Comparison of ENCODE assay signal across 24 cellular contexts in the genomic region with DNA sequence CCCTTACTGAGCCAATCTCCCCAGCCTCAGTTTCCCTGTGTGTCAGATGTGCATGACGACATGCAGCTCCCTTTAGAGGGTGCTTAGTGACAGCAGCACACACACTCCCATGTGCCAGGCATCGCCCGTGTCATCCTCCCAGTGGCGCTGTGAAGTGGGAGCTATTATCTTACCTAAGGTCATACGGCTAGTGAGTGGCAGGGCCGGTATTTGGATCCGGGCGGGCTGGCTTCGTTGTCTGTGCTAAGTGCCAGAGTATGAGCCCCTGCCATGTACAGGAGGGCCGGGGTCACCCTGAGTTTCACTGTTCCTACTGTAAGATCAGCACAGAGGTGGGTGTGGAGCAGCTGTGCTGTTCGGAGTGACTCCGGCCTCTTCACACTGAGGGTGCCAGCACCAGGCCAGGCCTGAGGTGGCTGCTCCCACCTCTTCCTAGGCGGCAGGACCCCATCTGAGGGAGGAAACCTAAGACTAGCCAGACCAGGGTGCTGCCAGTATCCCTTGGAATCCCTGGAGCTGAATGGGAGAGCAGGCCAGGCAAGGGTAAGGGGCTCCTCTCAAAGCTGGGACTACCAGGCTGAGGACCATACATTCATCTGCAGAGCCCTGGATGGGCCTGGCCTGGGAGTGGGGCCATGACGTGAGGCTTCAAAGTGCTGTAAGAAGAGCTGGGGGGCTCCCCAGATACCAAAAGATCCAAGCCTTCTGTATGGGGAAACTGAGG. TPM values are rescaled to one million over a fixed set of nuclear protein-coding genes. Genes with fewer than 3 reads are reported as not detected.
DNase-seq lines count a peak whose midpoint lies in the region; ATAC-seq, FAIRE-seq and TF ChIP-seq lines count a peak whose summit lies in the region.
"Had no signal": no experiment of that assay in that cellular context is flagged by ENCODE, and none has a peak within 500 bp of the region (broad histone marks: within the 10 kb centered on the region; RNA-seq: fewer than 3 reads in every experiment).

No MANE protein-coding gene starts in this region.

- TF ChIP-seq RAD21 in GM12878 (IDR thresholded peaks at IDR 0.05; ENCODE audit: insufficient read depth, low read depth, low read length) = no peak

- H3K27me3 ChIP-seq in GM12878 (replicated peaks in 1 of 2; ENCODE audit: control insufficient read depth in 2 of 2, insufficient read depth in 2 of 2, low read length in 1 of 2) (no peaks in the 10 kb centered on the region), heart right ventricle (no peaks in the 10 kb centered on the region)
- H3K27me3 ChIP-seq: brain microvascular endothelial cell, Peyer's patch, SJCRH30 had no signal

- in situ Hi-C loops in GM12878 (cut with MboI) = no loop called here

- no peak for FAIRE-seq in GM12878 (lab: Jason Lieb, UNC)
- FAIRE-seq: GM12892, H54 had no signal

- H3K9ac ChIP-seq in GM12878 (ENCODE audit: control insufficient read depth, insufficient read depth, low read length) = no peak overlapping the region

- RAD21 ChIA-PET in GM12878 (lab: Charles Lee; ENCODE audit: unreplicated experiment) = no interaction called here

- CTCF ChIA-PET in GM12878 (lab: Yijun Ruan, JAX) = interaction anchor here (1.9 kb wide), 1 partner anchor 73 kb away, joined by 5 read pairs; no protein-coding TSS in a partner anchor
- CTCF ChIA-PET in activated CD4-positive, alpha-beta memory T cell treated with anti-CD3 and anti-CD28 coated beads, Interleukin-2, amount 10 ng/mL, durations not matched to agents 7 days and 5 days (lab: Charles Lee) = interaction anchor here (1.2 kb wide), 1 partner anchor 73 kb away, joined by 5 read pairs; no protein-coding TSS in a partner anchor

- no peak overlapping the region for H3K27ac ChIP-seq in GM12878 (ENCODE audit: control insufficient read depth, insufficient read depth)
- peak overlapping the region in 9 of 10 donors; percentile 12 to 71 (median 60) for H3K27ac ChIP-seq in heart right ventricle
- H3K27ac ChIP-seq: brain microvascular endothelial cell, Peyer's patch, SJCRH30, WERI-Rb-1 had no signal

- H3K9me3 ChIP-seq in GM12878 (replicated peaks; ENCODE audit: control insufficient read depth, insufficient read depth, low read length) (no peaks in the 10 kb centered on the region), heart right ventricle (no peaks in the 10 kb centered on the region)
- H3K9me3 ChIP-seq: Peyer's patch, SJCRH30 had no signal

- TF ChIP-seq CTCF in GM12878 (IDR thresholded peaks at IDR 0.05 in 2 of 3, conservative IDR thresholded peaks at IDR 0.05 in 1 of 3; ENCODE audit: control insufficient read depth in 2 of 3, extremely low read depth in 1 of 3, insufficient read depth in 1 of 3, low read depth in 3 of 3, low read length in 3 of 3) (no peak), heart right ventricle (IDR thresholded peaks at IDR 0.05) (peak in 3 of 9 donors; percentile 17 to 28 (median 28)), neural crest cell (conservative IDR thresholded peaks at IDR 0.05) (no peak)

- H3K4me3 Mint-ChIP-seq in neural crest cell = peak overlapping the region; percentile 54
- H3K4me3 Mint-ChIP-seq in stimulated activated effector memory CD8-positive, alpha-beta T cell treated with anti-CD3 and anti-CD28 coated beads, Interleukin-12 subunit alpha, Interleukin-12 subunit beta, amount 100 ng/mL, for 72 hours = no peak overlapping the region
- no peak overlapping the region for H3K4me3 Mint-ChIP-seq in activated CD4-positive, alpha-beta memory T cell treated with anti-CD3 and anti-CD28 coated beads, Interleukin-2, amount 10 ng/mL, durations not matched to agents 7 days and 5 days
- H3K4me3 Mint-ChIP-seq: activated CD4-positive, alpha-beta T cell treated with anti-CD3 and anti-CD28 coated beads, Interleukin-2, amount 10 ng/mL, durations not matched to agents 7 days and 5 days had no signal

- H3K27me3 Mint-ChIP-seq in neural crest cell (ENCODE audit: low read depth) = no peaks in the 10 kb centered on the region
- H3K27me3 Mint-ChIP-seq in activated CD4-positive, alpha-beta memory T cell treated with anti-CD3 and anti-CD28 coated beads, Interleukin-2, amount 10 ng/mL, durations not matched to agents 7 days and 5 days = no peaks in the 10 kb centered on the region
- H3K27me3 Mint-ChIP-seq: activated CD4-positive, alpha-beta T cell treated with anti-CD3 and anti-CD28 coated beads, Interleukin-2, amount 10 ng/mL, durations not matched to agents 7 days and 5 days had no signal

- peak overlapping the region; percentile 27 for H3K27ac Mint-ChIP-seq in neural crest cell (ENCODE audit: unreplicated experiment)
- H3K27ac Mint-ChIP-seq in stimulated activated effector memory CD8-positive, alpha-beta T cell treated with anti-CD3 and anti-CD28 coated beads, Interleukin-12 subunit alpha, Interleukin-12 subunit beta, amount 100 ng/mL, for 72 hours = no peak overlapping the region
- H3K27ac Mint-ChIP-seq in activated CD4-positive, alpha-beta memory T cell treated with anti-CD3 and anti-CD28 coated beads, Interleukin-2, amount 10 ng/mL, durations not matched to agents 7 days and 5 days = no peak overlapping the region
- H3K27ac Mint-ChIP-seq: activated CD4-positive, alpha-beta T cell treated with anti-CD3 and anti-CD28 coated beads, Interleukin-2, amount 10 ng/mL, durations not matched to agents 7 days and 5 days had no signal

- no peaks in the 10 kb centered on the region for H3K36me3 Mint-ChIP-seq in neural crest cell (ENCODE audit: low read depth)
- H3K36me3 Mint-ChIP-seq in stimulated activated effector memory CD8-positive, alpha-beta T cell treated with anti-CD3 and anti-CD28 coated beads, Interleukin-12 subunit alpha, Interleukin-12 subunit beta, amount 100 ng/mL, for 72 hours = peaks cover 6% of the 10 kb centered on the region
- peaks cover under 1% of the 10 kb centered on the region for H3K36me3 Mint-ChIP-seq in activated CD4-positive, alpha-beta memory T cell treated with anti-CD3 and anti-CD28 coated beads, Interleukin-2, amount 10 ng/mL, durations not matched to agents 7 days and 5 days (ENCODE audit: low read depth)

- POLR2A ChIA-PET in GM12878 (lab: Charles Lee) = no interaction called here
- POLR2A ChIA-PET in activated CD4-positive, alpha-beta memory T cell treated with anti-CD3 and anti-CD28 coated beads, Interleukin-2, amount 10 ng/mL, durations not matched to agents 7 days and 5 days (lab: Charles Lee) = no interaction called here

- no peak overlapping the region for H3K4me2 ChIP-seq in GM12878 (ENCODE audit: control insufficient read depth, insufficient read depth)
- H3K4me2 ChIP-seq: smooth muscle cell had no signal

- no peak overlapping the region for H2AFZ ChIP-seq in GM12878 (ENCODE audit: control insufficient read depth, low read depth, low read length)

- peaks cover 42% of the 10 kb centered on the region for H3K4me1 Mint-ChIP-seq in neural crest cell
- no peaks in the 10 kb centered on the region for H3K4me1 Mint-ChIP-seq in stimulated activated effector memory CD8-positive, alpha-beta T cell treated with anti-CD3 and anti-CD28 coated beads, Interleukin-12 subunit alpha, Interleukin-12 subunit beta, amount 100 ng/mL, for 72 hours
- peaks cover 3% of the 10 kb centered on the region for H3K4me1 Mint-ChIP-seq in activated CD4-positive, alpha-beta memory T cell treated with anti-CD3 and anti-CD28 coated beads, Interleukin-2, amount 10 ng/mL, durations not matched to agents 7 days and 5 days

- no peaks in the 10 kb centered on the region for H3K4me1 ChIP-seq in GM12878 (ENCODE audit: control insufficient read depth, insufficient read depth, low read length)
- peaks cover 7 to 44% (median 20%) of the 10 kb centered on the region in 9 donors for H3K4me1 ChIP-seq in heart right ventricle

- DNase-seq in GM12878 (ENCODE audit: low read depth, low spot score) (no peak), heart right ventricle (no peak), neural crest cell (ENCODE audit: low read depth, low spot score) (no peak), COLO829 (ENCODE audit: low spot score) (no peak)
- no peak for DNase-seq in stimulated activated effector memory CD8-positive, alpha-beta T cell treated with anti-CD3 and anti-CD28 coated beads, Interleukin-12 subunit alpha, Interleukin-12 subunit beta, amount 100 ng/mL, for 72 hours (ENCODE audit: low spot score in 2 of 2)
- DNase-seq in activated CD4-positive, alpha-beta memory T cell treated with anti-CD3 and anti-CD28 coated beads, Interleukin-2, amount 10 ng/mL, durations not matched to agents 7 days and 5 days = no peak
- DNase-seq: activated CD4-positive, alpha-beta T cell treated with anti-CD3 and anti-CD28 coated beads, Interleukin-2, amount 10 ng/mL, durations not matched to agents 7 days and 5 days; activated naive CD4-positive, alpha-beta T cell; activated T-cell treated with anti-CD3 and anti-CD28 coated beads, Interleukin-2, amount 50 U/mL, for 48 hours; brain microvascular endothelial cell; NCI-H1092; NCI-H187; NCI-H524; nucleus accumbens; Peyer's patch; SJCRH30; stimulated activated CD4-positive, alpha-beta T cell treated with anti-CD3 and anti-CD28 coated beads, Interleukin-2, amount 100 ng/mL, for 24 hours; T1000; WERI-Rb-1 had no signal

- H3K4me3 ChIP-seq in GM12878 (no peak overlapping the region), heart right ventricle (no peak overlapping the region)
- H3K4me3 ChIP-seq: Peyer's patch, SJCRH30, smooth muscle cell had no signal

- no peaks in the 10 kb centered on the region for H4K20me1 ChIP-seq in GM12878 (ENCODE audit: control insufficient read depth, insufficient read depth)

- WGBS in GM12878 (ENCODE audit: insufficient coverage, insufficient replicate concordance, low lambda C conversion rate, missing lambda C conversion rate) = 78% methylated on average over 14 of the region's 14 CpGs
- 56 to 67% methylated on average over 14 of the region's 14 CpGs for WGBS in heart right ventricle, 2 donors

- H3K9me3 Mint-ChIP-seq in neural crest cell = no peaks in the 10 kb centered on the region
- H3K9me3 Mint-ChIP-seq in stimulated activated effector memory CD8-positive, alpha-beta T cell treated with anti-CD3 and anti-CD28 coated beads, Interleukin-12 subunit alpha, Interleukin-12 subunit beta, amount 100 ng/mL, for 72 hours = no peaks in the 10 kb centered on the region
- no peaks in the 10 kb centered on the region for H3K9me3 Mint-ChIP-seq in activated CD4-positive, alpha-beta memory T cell treated with anti-CD3 and anti-CD28 coated beads, Interleukin-2, amount 10 ng/mL, durations not matched to agents 7 days and 5 days
- H3K9me3 Mint-ChIP-seq: activated CD4-positive, alpha-beta T cell treated with anti-CD3 and anti-CD28 coated beads, Interleukin-2, amount 10 ng/mL, durations not matched to agents 7 days and 5 days had no signal

- SMC1A ChIA-PET in GM12878 (lab: Charles Lee; ENCODE audit: uncharacterized antibody, unreplicated experiment) = no interaction called here

- peak; percentile 16; the same call in 2 of the 3 replicates for ATAC-seq in GM12878
- peak in 7 of 8 donors; percentile 29 to 61 (median 52) for ATAC-seq in heart right ventricle
- peak; percentile 16 for ATAC-seq in stimulated activated effector memory CD8-positive, alpha-beta T cell treated with anti-CD3 and anti-CD28 coated beads, Interleukin-12 subunit alpha, Interleukin-12 subunit beta, amount 100 ng/mL, for 72 hours
- ATAC-seq in HG03025 (IDR thresholded peaks at IDR 0.05; ENCODE audit: low FRiP score, unreplicated experiment) = no peak

- H3K36me3 ChIP-seq in GM12878 (ENCODE audit: control insufficient read depth in 2 of 2, insufficient read depth in 2 of 2, low read length in 1 of 2) (no peaks in the 10 kb centered on the region), heart right ventricle (peaks cover 0 to 9% (median 0%) of the 10 kb centered on the region in 9 donors)
- H3K36me3 ChIP-seq: brain microvascular endothelial cell, Peyer's patch, SJCRH30, WERI-Rb-1 had no signal

- intact Hi-C loops in GM12878 (cut with micrococcal nuclease; ENCODE audit: unreplicated experiment) = no loop called here
- intact Hi-C loops in heart right ventricle (cut with DNase I) = loop anchor here in 4 of 10 donors (5.0 to 10.0 kb wide), 4 partner anchors 32 to 87 kb away; partner anchors contain the start of gene AQP3 (in 1 of the 4)

- BruUV-seq in GM12878 (replicated peaks; lab: Mats Ljungman, UMichigan) = no TSS peak

- no peaks in the 10 kb centered on the region for H3K79me2 ChIP-seq in GM12878 (ENCODE audit: control insufficient read depth, insufficient read depth, low read length)

- no peak for TF ChIP-seq POLR2A in GM12878 (IDR thresholded peaks at IDR 0.05; ENCODE audit: low read depth, low read length)

- no peak for TF ChIP-seq EP300 in GM12878 (IDR thresholded peaks at IDR 0.05; ENCODE audit: borderline replicate concordance in 1 of 2, control insufficient read depth in 1 of 2, low read depth in 2 of 2, low read length in 2 of 2)

RNA-seq across cellular contexts. Expression of gene AQP7, which starts 22.5 kb away (rescaled TPM):
- 1.8 and 2.7 TPM in 2 replicates for total RNA-seq in GM12878 (2013; cell fraction: nucleolus; rRNA removed)
- not detected in 2 replicates for total RNA-seq in GM12878 (2014; rRNA removed)
- not detected in 2 replicates for total RNA-seq in GM12878 (2014; rRNA removed; fragmentation: Illumina TruSeq; extraction: Trizol)
- total RNA-seq in GM12878 (2021) = not detected in 2 replicates
- not detected for polyA plus RNA-seq in GM12878 (2011; ENCODE audit: low read depth)
- polyA plus RNA-seq in GM12878 (2011; rRNA removed) = 0.04 and 0.06 TPM in 2 replicates
- 0.08 and 0.10 TPM in 2 replicates for polyA plus RNA-seq in GM12878 (2011; cell fraction: cytosol; rRNA removed)
- polyA plus RNA-seq in GM12878 (2011; cell fraction: nucleus; rRNA removed) = 0.09 and 0.39 TPM in 2 replicates
- not detected in 2 replicates for polyA plus RNA-seq in GM12878 (2012)
- polyA plus RNA-seq in GM12878 (2014; fragmentation: Illumina TruSeq; extraction: Trizol) = not detected in 2 replicates
- polyA plus RNA-seq in GM12878 (2014; fragmentation: Nextera tagmentation; extraction: Ambion mirVana) = under 1 TPM in 1 of 2 experiments, not detected in 1; 0.18 TPM
- 0.04 TPM in 1 of 2 replicates, not detected in the other for polyA plus RNA-seq in GM12878 (2014; rRNA removed)
- polyA plus RNA-seq in GM12878 (2016; fragmentation: Nextera tagmentation; extraction: Ambion mirVana) = not detected
- not detected in 2 replicates for polyA minus RNA-seq in GM12878 (2011; rRNA and poly(A)+ RNA removed)
- polyA minus RNA-seq in GM12878 (2011; cell fraction: cytosol; rRNA and poly(A)+ RNA removed) = not detected in 2 replicates
- 0.48 and 0.77 TPM in 2 replicates for polyA minus RNA-seq in GM12878 (2011; cell fraction: nucleus; rRNA and poly(A)+ RNA removed)
- 100 to 1,000 TPM in 9 of 10 donors, 10 to 100 TPM in 1; 80.2 to 250 (median 133) TPM for total RNA-seq in heart right ventricle
- 100 to 1,000 TPM in 1 of 2 donors, 10 to 100 TPM in 1; 28.2 to 255 TPM for polyA plus RNA-seq in heart right ventricle
- total RNA-seq in neural crest cell = 0.57 and 0.98 TPM in 2 replicates
- under 1 TPM; 0.40 to 0.55 TPM for total RNA-seq in activated CD4-positive, alpha-beta memory T cell treated with anti-CD3 and anti-CD28 coated beads, Interleukin-2, amount 10 ng/mL, durations not matched to agents 7 days and 5 days
- total RNA-seq: kidney epithelial cell had no signal

Comparison
In these comparisons a context has a peak if more than half of its experiments do, and no peak if none do; other contexts are left out.
1. RNA of gene AQP7, which starts 22.5 kb away (total RNA-seq): 80.2 to 250 TPM in heart right ventricle; 0.57 to 0.98 TPM in neural crest cell, 0.40 to 0.55 TPM in activated CD4-positive, alpha-beta memory T cell treated with anti-CD3 and anti-CD28 coated beads, Interleukin-2, amount 10 ng/mL, durations not matched to agents 7 days and 5 days and 1.8 to 2.7 TPM in GM12878; every median in the first group is over 10 times any median in the second.